ENCODE assay signal across 12 cellular contexts in the genomic region with DNA sequence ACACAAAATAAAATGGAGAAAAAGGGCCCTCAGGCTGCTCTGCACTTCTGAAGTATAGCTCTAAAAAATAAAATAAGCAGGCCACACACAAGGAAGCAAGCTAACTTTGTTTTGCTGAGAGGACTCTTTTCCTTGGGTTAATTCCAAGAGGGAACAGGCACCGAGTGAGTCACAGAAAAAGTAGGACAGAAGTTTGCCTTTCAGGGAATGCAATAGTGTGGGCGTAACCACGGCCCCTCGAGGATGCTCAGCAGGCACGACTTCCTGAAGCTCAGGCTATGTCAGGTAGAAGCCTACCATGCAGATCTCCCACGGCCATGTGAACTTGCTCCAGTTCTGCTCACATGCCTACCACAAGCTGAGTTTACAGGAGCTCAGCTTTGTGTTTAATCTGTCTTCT. TPM values are rescaled to one million over a fixed set of nuclear protein-coding genes. Genes with fewer than 3 reads are reported as not detected.
DNase-seq lines count a peak whose midpoint lies in the region; ATAC-seq, FAIRE-seq and TF ChIP-seq lines count a peak whose summit lies in the region.
"Had no signal": no experiment of that assay in that cellular context is flagged by ENCODE, and none has a peak within 500 bp of the region (broad histone marks: within the 10 kb centered on the region; RNA-seq: fewer than 3 reads in every experiment).

No MANE protein-coding gene starts in this region.

- intact Hi-C loops in left lung (cut with DNase I): no loop called here

- no peak for TF ChIP-seq POLR2A in upper lobe of left lung (IDR thresholded peaks at IDR 0.05)

- peak; percentile 78 for ATAC-seq in left lung
- ATAC-seq in upper lobe of left lung (ENCODE audit: low FRiP score in 2 of 2): peak; percentile 52 to 62
- ATAC-seq in GM18907 (IDR thresholded peaks at IDR 0.05; ENCODE audit: unreplicated experiment): no peak

- H3K27ac ChIP-seq in left lung: no peak overlapping the region
- H3K27ac ChIP-seq in upper lobe of left lung: no peak overlapping the region
- H3K27ac ChIP-seq: gastrocnemius medialis had no signal

- H3K36me3 ChIP-seq in left lung (no peaks in the 10 kb centered on the region), upper lobe of left lung (no peaks in the 10 kb centered on the region)
- H3K36me3 ChIP-seq: gastrocnemius medialis had no signal

- DNase-seq in HTR-8/SVneo (ENCODE audit: insufficient read length, low spot score) (peak; percentile 0), epithelial cell of esophagus (ENCODE audit: low read depth) (peak; percentile 58), left lung (peak in 1 of 2 donors; percentile 31), upper lobe of left lung (peak in 1 of 2 donors; percentile 33), GF-D8 (lab: John Stamatoyannopoulos, UW) (no peak), C1 segment of cervical spinal cord (lab: John Stamatoyannopoulos, UW) (no peak), cerebellar nuclear complex (lab: John Stamatoyannopoulos, UW) (no peak)
- DNase-seq: activated CD4-positive, alpha-beta T cell treated with anti-CD3 and anti-CD28 coated beads, Interleukin-2, amount 50 U/mL, for 1 hour; NCI-H2107 had no signal

- H3K4me1 ChIP-seq in left lung (no peaks in the 10 kb centered on the region), upper lobe of left lung (no peaks in the 10 kb centered on the region)
- H3K4me1 ChIP-seq: gastrocnemius medialis had no signal

- 33 to 58% methylated on average over 5 to 6 of the region's 6 CpGs for WGBS in upper lobe of left lung, 2 donors

- no peaks in the 10 kb centered on the region for H3K9me3 ChIP-seq in left lung
- no peaks in the 10 kb centered on the region for H3K9me3 ChIP-seq in upper lobe of left lung
- H3K9me3 ChIP-seq: gastrocnemius medialis had no signal

- H3K27me3 ChIP-seq in left lung: no peaks in the 10 kb centered on the region
- H3K27me3 ChIP-seq in upper lobe of left lung: no peaks in the 10 kb centered on the region
- H3K27me3 ChIP-seq: gastrocnemius medialis had no signal

- H3K4me3 ChIP-seq in epithelial cell of esophagus (ENCODE audit: low read length) (no peak overlapping the region), left lung (no peak overlapping the region), upper lobe of left lung (no peak overlapping the region)
- H3K4me3 ChIP-seq: gastrocnemius medialis had no signal

- TF ChIP-seq EP300 in upper lobe of left lung (IDR thresholded peaks at IDR 0.05): no peak

- TF ChIP-seq CTCF in epithelial cell of esophagus (IDR thresholded peaks at IDR 0.05; ENCODE audit: insufficient read depth, low read depth, low read length, missing control alignments) (no peak), left lung (IDR thresholded peaks at IDR 0.05) (no peak), upper lobe of left lung (IDR thresholded peaks at IDR 0.05) (no peak)

- FAIRE-seq in HTR-8/SVneo (lab: Jason Lieb, UNC): no peak

RNA-seq across cellular contexts. Expression of gene PPP1R2C, which starts 22.1 kb away (rescaled TPM):
- total RNA-seq in left lung: not detected
- total RNA-seq in upper lobe of left lung: not detected
- total RNA-seq: gastrocnemius medialis, SK-MEL-5 had no signal

Comparison
In these comparisons a context has a peak if more than half of its experiments do, and no peak if none do; other contexts are left out.
1. DNase-seq: peak in HTR-8/SVneo (single experiment) and epithelial cell of esophagus (single experiment); none in GF-D8 (single experiment), C1 segment of cervical spinal cord (0 of 14) and cerebellar nuclear complex (0 of 2).